ENCODE assay signal across 8 cellular contexts in the genomic region with DNA sequence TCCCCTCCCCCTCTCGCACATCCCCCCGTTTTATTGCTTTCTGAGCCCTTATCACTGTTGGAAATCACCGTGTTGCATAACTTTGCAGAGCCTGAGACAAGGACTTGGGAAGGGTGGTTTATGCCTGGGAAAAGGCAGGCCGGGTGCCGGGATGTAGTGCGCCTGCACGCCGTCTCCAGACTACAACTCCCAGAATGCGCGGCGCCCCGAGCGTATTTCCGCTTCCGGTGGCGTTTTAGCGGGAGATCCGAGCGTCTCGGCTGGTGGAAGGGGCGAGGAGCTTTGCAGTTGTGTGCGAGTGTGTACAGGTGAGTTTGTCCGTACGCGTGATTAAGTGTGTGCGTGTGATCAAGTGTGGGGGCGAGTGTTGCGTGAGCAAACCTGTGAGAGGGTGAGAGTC.
DNase-seq lines count a peak whose midpoint lies in the region; ATAC-seq, FAIRE-seq and TF ChIP-seq lines count a peak whose summit lies in the region.

No MANE protein-coding gene starts in this region.

- H2AFZ ChIP-seq in H1 (ENCODE audit: low read length): no peak overlapping the region
- H2AFZ ChIP-seq in MM.1S (ENCODE audit: low read length): no peak overlapping the region

- H4K5ac ChIP-seq in H1 (ENCODE audit: insufficient read length, low read depth, low read length): no peak overlapping the region

- H3K9ac ChIP-seq in H1 (replicated peaks in 1 of 4; ENCODE audit: extremely low read depth in 1 of 4, low read depth in 3 of 4, low read length in 3 of 4) (no peak overlapping the region), muscle layer of colon (ENCODE audit: low read length) (no peak overlapping the region), MM.1S (ENCODE audit: low read length) (no peak overlapping the region)

- H3K27me3 ChIP-seq in H1 (replicated peaks in 1 of 4; ENCODE audit: control insufficient read depth in 3 of 4, extremely low read depth in 1 of 4, insufficient read depth in 3 of 4, low read length in 3 of 4): no peaks in the 10 kb centered on the region
- no peaks in the 10 kb centered on the region for H3K27me3 ChIP-seq in muscle layer of colon (ENCODE audit: control insufficient read depth in 1 of 2, insufficient read depth in 2 of 2, low read length in 2 of 2)
- H3K27me3 ChIP-seq in transverse colon: no peaks in the 10 kb centered on the region
- H3K27me3 ChIP-seq in MM.1S (replicated peaks; ENCODE audit: insufficient read depth, low read length): no peaks in the 10 kb centered on the region

- intact Hi-C loops in activated CD4-positive, alpha-beta T cell treated with anti-CD3 and anti-CD28 coated beads for 36 hours (cut with DNase I, micrococcal nuclease): no loop called here
- intact Hi-C loops in transverse colon (cut with DNase I; ENCODE audit: low total_unique reads): no loop called here

- CTCF ChIA-PET in activated CD4-positive, alpha-beta T cell treated with anti-CD3 and anti-CD28 coated beads for 36 hours (lab: Charles Lee): no interaction called here
- CTCF ChIA-PET in H1 (lab: Charles Lee; ENCODE audit: partially characterized antibody): interaction anchor here (0.7 kb wide), 1 partner anchor 16 kb away, joined by 3 read pairs; no protein-coding TSS in a partner anchor

- H3K23ac ChIP-seq in H1 (ENCODE audit: insufficient read length): no peak overlapping the region

- FAIRE-seq in H1 (lab: Jason Lieb, UNC): no peak

- H3K36me3 ChIP-seq in H1 (ENCODE audit: control insufficient read depth in 2 of 4, insufficient read depth in 4 of 4, low read length in 3 of 4) (no peaks in the 10 kb centered on the region; a peak in 1 of 8 replicates), muscle layer of colon (ENCODE audit: insufficient read depth, low read length) (no peaks in the 10 kb centered on the region), transverse colon (no peaks in the 10 kb centered on the region), MM.1S (replicated peaks; ENCODE audit: insufficient read depth, low read length) (no peaks in the 10 kb centered on the region)

- H3K23me2 ChIP-seq in H1 (ENCODE audit: low read depth, low read length): no peaks in the 10 kb centered on the region

- H3K56ac ChIP-seq in H1 (replicated peaks; ENCODE audit: insufficient read length, low read depth, low read length): no peak overlapping the region

- H3K9me3 ChIP-seq in H1 (ENCODE audit: insufficient read depth in 2 of 2, low read depth in 1 of 2, low read length in 1 of 2) (peaks cover 70 to 84% of the 10 kb centered on the region in 2 experiments), muscle layer of colon (ENCODE audit: low read length) (no peaks in the 10 kb centered on the region), transverse colon (peaks cover 2 to 5% of the 10 kb centered on the region in 2 donors), MM.1S (replicated peaks; ENCODE audit: insufficient read depth, low read length) (no peaks in the 10 kb centered on the region)

- H3K27ac ChIP-seq in H1 (ENCODE audit: low read depth, low read length) (no peak overlapping the region), muscle layer of colon (ENCODE audit: low read depth, low read length) (no peak overlapping the region), transverse colon (no peak overlapping the region), MM.1S (ENCODE audit: low read length) (no peak overlapping the region)

- no peak overlapping the region for H2BK120ac ChIP-seq in H1 (replicated peaks; ENCODE audit: low read depth, low read length)

- H3K4me1 ChIP-seq in H1 (replicated peaks in 1 of 4; ENCODE audit: control insufficient read depth in 3 of 4, insufficient read depth in 4 of 4, low read length in 3 of 4) (no peaks in the 10 kb centered on the region), muscle layer of colon (ENCODE audit: insufficient read depth, low read length) (no peaks in the 10 kb centered on the region), transverse colon (peaks cover 0 to 3% (median 0%) of the 10 kb centered on the region in 4 donors), MM.1S (ENCODE audit: low read length) (no peaks in the 10 kb centered on the region)

- TF ChIP-seq POLR2A in H1 (IDR thresholded peaks at IDR 0.05; ENCODE audit: control extremely low read depth in 1 of 2, low read depth in 2 of 2, low read length in 2 of 2) (no peak), transverse colon (IDR thresholded peaks at IDR 0.05) (no peak)

- no peak overlapping the region for H2BK12ac ChIP-seq in H1 (ENCODE audit: low read depth, low read length)

- no peaks in the 10 kb centered on the region for H3K79me2 ChIP-seq in H1 (ENCODE audit: control insufficient read depth in 1 of 2, insufficient read depth in 2 of 2, low read length in 2 of 2)
- no peaks in the 10 kb centered on the region for H3K79me2 ChIP-seq in MM.1S (ENCODE audit: low read length)

- TF ChIP-seq RAD21 in H1 (IDR thresholded peaks at IDR 0.05 in 1 of 2, conservative IDR thresholded peaks at IDR 0.05 in 1 of 2; ENCODE audit: low read depth in 2 of 2, low read length in 2 of 2): no peak

- peaks cover 17% of the 10 kb centered on the region for H3K36me3 Mint-ChIP-seq in activated CD4-positive, alpha-beta T cell treated with anti-CD3 and anti-CD28 coated beads for 36 hours (ENCODE audit: low read depth)

- H2BK20ac ChIP-seq in H1 (ENCODE audit: low read length): no peak overlapping the region

- H4K8ac ChIP-seq in H1 (ENCODE audit: extremely low read depth, insufficient read depth, low read length): no peak overlapping the region

- H3K4me2 ChIP-seq in H1 (ENCODE audit: insufficient read depth in 1 of 2, low read depth in 2 of 2, low read length in 2 of 2) (no peak overlapping the region), MM.1S (ENCODE audit: low read depth, low read length) (no peak overlapping the region)

- ATAC-seq in activated CD4-positive, alpha-beta T cell treated with anti-CD3 and anti-CD28 coated beads for 36 hours: no peak
- no peak for ATAC-seq in HG03039 (IDR thresholded peaks at IDR 0.05; ENCODE audit: unreplicated experiment)

- H3K9me2 ChIP-seq in MM.1S (replicated peaks; ENCODE audit: insufficient read depth, low read length): no peaks in the 10 kb centered on the region

- TF ChIP-seq EP300 in H1 (IDR thresholded peaks at IDR 0.05; ENCODE audit: borderline replicate concordance in 1 of 2, low read depth in 2 of 2, low read length in 2 of 2) (no peak), transverse colon (IDR thresholded peaks at IDR 0.05; ENCODE audit: low read depth) (no peak)

- H2AK5ac ChIP-seq in H1 (ENCODE audit: low read depth, low read length): no peak overlapping the region

- H3K18ac ChIP-seq in H1 (ENCODE audit: extremely low read depth, low read length): no peak overlapping the region

- no peaks in the 10 kb centered on the region for H3F3A ChIP-seq in MM.1S (ENCODE audit: insufficient read depth, low read length)

- H3K79me1 ChIP-seq in H1 (ENCODE audit: low read depth, low read length): no peaks in the 10 kb centered on the region; the same call in 1 of the 2 replicates

- peaks cover 11% of the 10 kb centered on the region for H3K27me3 Mint-ChIP-seq in activated CD4-positive, alpha-beta T cell treated with anti-CD3 and anti-CD28 coated beads for 36 hours

- no peak overlapping the region for H3K4me3 ChIP-seq in H1 (ENCODE audit: extremely low read depth in 1 of 4, insufficient read depth in 2 of 4, low read depth in 3 of 4, low read length in 4 of 4)
- peak overlapping the region; percentile 54 to 56 for H3K4me3 ChIP-seq in muscle layer of colon (ENCODE audit: low read depth in 1 of 2, low read length in 2 of 2)
- peak overlapping the region; percentile 2 to 47 (median 22) for H3K4me3 ChIP-seq in transverse colon
- H3K4me3 ChIP-seq in MM.1S (ENCODE audit: low read length): no peak overlapping the region

- H3K9me3 Mint-ChIP-seq in activated CD4-positive, alpha-beta T cell treated with anti-CD3 and anti-CD28 coated beads for 36 hours (ENCODE audit: low read depth): peaks cover 45% of the 10 kb centered on the region

- TF ChIP-seq CTCF in H1 (IDR thresholded peaks at IDR 0.05; ENCODE audit: control extremely low read depth in 1 of 3, insufficient read depth in 1 of 3, low read depth in 1 of 3, low read length in 3 of 3) (no peak), transverse colon (IDR thresholded peaks at IDR 0.05) (no peak), MM.1S (IDR thresholded peaks at IDR 0.05; ENCODE audit: low read length) (no peak)

- 94% methylated on average over 20 of the region's 28 CpGs; no CpG with 5 or more reads in 1 of the 2 experiments for WGBS in H1 (ENCODE audit: extremely low coverage in 1 of 2, insufficient coverage in 1 of 2, insufficient read length in 1 of 2, insufficient replicate concordance in 2 of 2, low coverage in 1 of 2, low lambda C conversion rate in 2 of 2, missing lambda C conversion rate in 1 of 2), 2 experiments
- 18 to 36% methylated on average over 2 to 27 of the region's 28 CpGs for WGBS in transverse colon (ENCODE audit: low coverage in 1 of 2), 2 donors

- in situ Hi-C loops in transverse colon (cut with MboI; ENCODE audit: low pct_ligation_motif_present in 1 of 4, low pct_unique_long_range_greater_than_20kb in 1 of 4, low sequenced_read_pairs in 3 of 4): loop anchor here in 1 of 4 donors (25.0 kb wide), 1 partner anchor 322 kb away; no protein-coding TSS in a partner anchor

- peak; percentile 60 for DNase-seq in activated CD4-positive, alpha-beta T cell treated with anti-CD3 and anti-CD28 coated beads for 36 hours
- DNase-seq in activated CD4-positive, alpha-beta T cell treated with anti-CD3 and anti-CD28 coated beads, Interleukin-2, amount 50 U/mL, for 4 hours: no peak
- DNase-seq in H1 (ENCODE audit: low read depth in 1 of 2, low spot score in 2 of 2): no peak
- DNase-seq in transverse colon: peak; percentile 26
- no peak for DNase-seq in NCI-H2081 (lab: John Stamatoyannopoulos, UW)
- no peak for DNase-seq in MM.1S

- H3K4ac ChIP-seq in H1 (replicated peaks; ENCODE audit: insufficient read length, low read depth, low read length): no peak overlapping the region

- H2BK15ac ChIP-seq in H1 (ENCODE audit: low read length): no peak overlapping the region

- H4K91ac ChIP-seq in H1 (replicated peaks; ENCODE audit: insufficient read length, low read length): peak overlapping the region; percentile 66

- no peak overlapping the region for H3K27ac Mint-ChIP-seq in activated CD4-positive, alpha-beta T cell treated with anti-CD3 and anti-CD28 coated beads for 36 hours

- H3K4me3 Mint-ChIP-seq in activated CD4-positive, alpha-beta T cell treated with anti-CD3 and anti-CD28 coated beads for 36 hours: peak overlapping the region; percentile 32

- H4K20me1 ChIP-seq in H1 (replicated peaks in 1 of 2; ENCODE audit: control insufficient read depth in 1 of 2, insufficient read depth in 2 of 2, low read length in 2 of 2): no peaks in the 10 kb centered on the region
- H4K20me1 ChIP-seq in MM.1S (ENCODE audit: insufficient read depth, low read length): no peaks in the 10 kb centered on the region

- POLR2A ChIA-PET in activated CD4-positive, alpha-beta T cell treated with anti-CD3 and anti-CD28 coated beads for 36 hours (lab: Charles Lee): no interaction called here
- POLR2A ChIA-PET in H1 (lab: Charles Lee; ENCODE audit: partially characterized antibody): no interaction called here

- H3K4me1 Mint-ChIP-seq in activated CD4-positive, alpha-beta T cell treated with anti-CD3 and anti-CD28 coated beads for 36 hours: peaks cover 9% of the 10 kb centered on the region

- H3K14ac ChIP-seq in H1 (ENCODE audit: insufficient read length): no peak overlapping the region

- no peak overlapping the region for H2BK5ac ChIP-seq in H1 (ENCODE audit: low read depth, low read length)

TF ChIP-seq in H1, 55 proteins besides CTCF, POLR2A, EP300 and RAD21 (continues in another document):
- no peak for TF ChIP-seq SIRT6 (IDR thresholded peaks at IDR 0.05; ENCODE audit: low read length)

Comparison
In these comparisons a context has a peak if more than half of its experiments do, and no peak if none do; other contexts are left out.
1. DNase-seq: peak in activated CD4-positive, alpha-beta T cell treated with anti-CD3 and anti-CD28 coated beads for 36 hours (single experiment) and transverse colon (single experiment); none in activated CD4-positive, alpha-beta T cell treated with anti-CD3 and anti-CD28 coated beads, Interleukin-2, amount 50 U/mL, for 4 hours (0 of 2), H1 (0 of 2), NCI-H2081 (0 of 2) and MM.1S (single experiment).
2. H3K4me3 ChIP-seq: peak in muscle layer of colon (2 of 2) and transverse colon (4 of 4); none in H1 (0 of 4) and MM.1S (single experiment).